In the genomic region with DNA sequence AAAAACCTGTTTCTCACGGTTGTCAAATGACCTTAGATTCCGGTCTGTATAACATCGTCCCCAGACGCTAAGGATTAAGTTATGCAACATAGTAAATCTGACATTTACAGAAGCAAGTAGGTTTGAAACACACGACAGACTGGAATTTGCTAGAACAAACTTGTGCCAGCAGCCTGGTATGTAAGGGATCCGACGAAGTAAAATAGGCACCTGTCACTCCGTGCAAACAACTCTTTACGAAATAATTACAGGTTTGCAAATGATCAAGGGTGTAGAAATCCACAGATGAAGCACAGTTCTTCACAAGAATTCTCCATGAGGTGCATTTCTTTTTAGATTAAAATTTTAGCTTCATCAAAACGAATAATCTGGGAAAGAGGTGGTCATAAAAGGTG, we compare ENCODE assay signal across 8 cellular contexts. TPM values are rescaled to one million over a fixed set of nuclear protein-coding genes. Genes with fewer than 3 reads are reported as not detected.
A peak's percentile ranks its signal among the peaks of the same experiment; 100 is the strongest.
DNase-seq lines count a peak whose midpoint lies in the region; ATAC-seq and TF ChIP-seq lines count a peak whose summit lies in the region.

No MANE protein-coding gene starts in this region.

- peak overlapping the region; percentile 94 for H3K4me3 Mint-ChIP-seq in CD4-positive, alpha-beta T cell

- POLR2A ChIA-PET in CD4-positive, alpha-beta T cell (lab: Charles Lee): interaction anchor here (0.6 to 1.5 kb wide), 8 partner anchors 9 to 1201 kb away, joined by 3 to 7 read pairs (median 4); a partner anchor contains a TSS

- H3K9me3 ChIP-seq in CD4-positive, alpha-beta T cell (ENCODE audit: control insufficient read depth, low read length): no peaks in the 10 kb centered on the region
- H3K9me3 ChIP-seq in psoas muscle: no peaks in the 10 kb centered on the region

- CTCF ChIA-PET in CD4-positive, alpha-beta T cell (lab: Charles Lee): no interaction called here

- intact Hi-C loops in CD4-positive, alpha-beta T cell (cut with DNase I, micrococcal nuclease): loop anchor here in 1 of 2 experiments (5.0 kb wide), 1 partner anchor 1198 kb away; no protein-coding TSS in a partner anchor
- intact Hi-C loops in psoas muscle (cut with DNase I): no loop called here

- H3K27me3 ChIP-seq in CD4-positive, alpha-beta T cell (ENCODE audit: control insufficient read depth, insufficient read depth, low read length): no peaks in the 10 kb centered on the region
- no peaks in the 10 kb centered on the region for H3K27me3 ChIP-seq in psoas muscle (ENCODE audit: insufficient read depth in 3 of 3, low read length in 2 of 3)

- H3K27ac ChIP-seq in CD4-positive, alpha-beta T cell (ENCODE audit: low read depth, low read length): peak overlapping the region; percentile 77
- H3K27ac ChIP-seq in psoas muscle: peak overlapping the region; percentile 81

- H3K36me3 ChIP-seq in psoas muscle (ENCODE audit: insufficient read depth in 1 of 2, low read depth in 1 of 2): peaks cover 0 to 38% of the 10 kb centered on the region in 2 donors

- H3K27me3 Mint-ChIP-seq in CD4-positive, alpha-beta T cell: no peaks in the 10 kb centered on the region

- peak overlapping the region; percentile 89 for H3K27ac Mint-ChIP-seq in CD4-positive, alpha-beta T cell

- H3K36me3 Mint-ChIP-seq in CD4-positive, alpha-beta T cell (ENCODE audit: low read depth): peaks cover 40% of the 10 kb centered on the region

- H3K9me3 Mint-ChIP-seq in CD4-positive, alpha-beta T cell: no peaks in the 10 kb centered on the region

- H3K4me1 Mint-ChIP-seq in CD4-positive, alpha-beta T cell (ENCODE audit: low read depth): peaks cover 62% of the 10 kb centered on the region

- 0 to 1% (median 1%) methylated on average over 10 of the region's 10 CpGs for WGBS in psoas muscle, 3 donors

- no peak for DNase-seq in CD4-positive, alpha-beta T cell
- DNase-seq in globus pallidus (ENCODE audit: low spot score) (peak; percentile 35), psoas muscle (no peak), NAMALWA (ENCODE audit: low spot score) (no peak), mesenteric fat pad (ENCODE audit: low spot score) (no peak)

- no peak for TF ChIP-seq CTCF in CD4-positive, alpha-beta T cell (IDR thresholded peaks at IDR 0.05)
- TF ChIP-seq CTCF in WI38 (IDR thresholded peaks at IDR 0.05; ENCODE audit: low read depth, low read length) (no peak), psoas muscle (IDR thresholded peaks at IDR 0.05) (no peak)

- H3K4me3 ChIP-seq in WI38 (ENCODE audit: low read depth, low read length) (peak overlapping the region; percentile 68), psoas muscle (peak overlapping the region; percentile 92)

- peaks cover 23% of the 10 kb centered on the region for H3K4me1 ChIP-seq in psoas muscle

- ATAC-seq in CD4-positive, alpha-beta T cell (ENCODE audit: poor library complexity): no peak
- peak; percentile 12 for ATAC-seq in GM19452 (IDR thresholded peaks at IDR 0.05; ENCODE audit: unreplicated experiment)
- peak; percentile 3 for ATAC-seq in HG03558 (IDR thresholded peaks at IDR 0.05; ENCODE audit: extremely low read depth, unreplicated experiment)
- ATAC-seq in psoas muscle: peak in 2 of 4 donors; percentile 18 to 41

RNA-seq across cellular contexts. Expression of a gene that starts 0.5 kb away (rescaled TPM):
- total RNA-seq in CD4-positive, alpha-beta T cell: 10 to 100 TPM; 19.5 to 20.4 TPM
- total RNA-seq in psoas muscle: 10 to 100 TPM; 38.8 to 46.7 (median 42.0) TPM
- polyA plus RNA-seq in psoas muscle: 10 to 100 TPM; 47.1 to 73.9 (median 56.0) TPM
- 27.9 TPM for total RNA-seq in mesenteric fat pad
